In the genomic region with DNA sequence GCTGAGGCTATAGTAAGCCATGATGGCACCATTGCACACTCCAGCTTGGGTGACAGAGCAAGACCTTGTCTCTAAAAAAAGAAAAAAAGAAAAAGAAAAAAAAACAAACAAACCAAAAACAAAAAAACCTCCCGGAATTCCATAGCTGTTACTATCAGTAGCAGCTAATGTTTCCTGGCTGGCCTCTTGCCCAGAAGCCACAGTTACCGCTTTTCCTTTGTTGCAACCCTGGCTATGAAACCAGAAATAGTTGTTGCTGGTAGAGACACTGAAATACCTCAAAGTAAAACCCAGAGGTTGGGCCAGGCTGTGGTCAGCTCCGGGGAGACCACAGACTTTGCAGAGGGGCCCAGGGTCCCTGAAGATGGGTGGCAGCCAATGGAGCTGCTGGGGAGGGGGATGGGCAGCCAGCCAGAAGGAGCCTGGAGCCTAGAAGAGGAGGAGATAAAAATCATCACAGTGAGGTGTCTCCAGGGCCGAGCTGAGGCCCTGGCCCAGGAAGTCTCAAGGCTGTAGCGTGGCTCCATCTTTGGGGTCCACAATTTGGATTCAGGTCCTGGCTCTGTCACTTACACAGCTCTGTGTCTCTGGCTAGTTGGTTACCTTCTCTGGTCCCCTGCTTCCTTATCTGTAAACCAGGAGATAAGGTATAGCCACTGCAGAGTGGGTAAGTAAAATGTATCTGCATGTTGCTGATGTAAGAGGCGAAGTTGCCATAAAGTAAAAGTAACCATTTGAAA, we compare ENCODE assay signal across 1 cellular context.
TF ChIP-seq lines count a peak whose summit lies in the region.

No MANE protein-coding gene starts in this region.

TF ChIP-seq in K562, 482 proteins besides CTCF, POLR2A, EP300 and RAD21 (continued from another document and continues in another):
- TF ChIP-seq, protein P1, sequence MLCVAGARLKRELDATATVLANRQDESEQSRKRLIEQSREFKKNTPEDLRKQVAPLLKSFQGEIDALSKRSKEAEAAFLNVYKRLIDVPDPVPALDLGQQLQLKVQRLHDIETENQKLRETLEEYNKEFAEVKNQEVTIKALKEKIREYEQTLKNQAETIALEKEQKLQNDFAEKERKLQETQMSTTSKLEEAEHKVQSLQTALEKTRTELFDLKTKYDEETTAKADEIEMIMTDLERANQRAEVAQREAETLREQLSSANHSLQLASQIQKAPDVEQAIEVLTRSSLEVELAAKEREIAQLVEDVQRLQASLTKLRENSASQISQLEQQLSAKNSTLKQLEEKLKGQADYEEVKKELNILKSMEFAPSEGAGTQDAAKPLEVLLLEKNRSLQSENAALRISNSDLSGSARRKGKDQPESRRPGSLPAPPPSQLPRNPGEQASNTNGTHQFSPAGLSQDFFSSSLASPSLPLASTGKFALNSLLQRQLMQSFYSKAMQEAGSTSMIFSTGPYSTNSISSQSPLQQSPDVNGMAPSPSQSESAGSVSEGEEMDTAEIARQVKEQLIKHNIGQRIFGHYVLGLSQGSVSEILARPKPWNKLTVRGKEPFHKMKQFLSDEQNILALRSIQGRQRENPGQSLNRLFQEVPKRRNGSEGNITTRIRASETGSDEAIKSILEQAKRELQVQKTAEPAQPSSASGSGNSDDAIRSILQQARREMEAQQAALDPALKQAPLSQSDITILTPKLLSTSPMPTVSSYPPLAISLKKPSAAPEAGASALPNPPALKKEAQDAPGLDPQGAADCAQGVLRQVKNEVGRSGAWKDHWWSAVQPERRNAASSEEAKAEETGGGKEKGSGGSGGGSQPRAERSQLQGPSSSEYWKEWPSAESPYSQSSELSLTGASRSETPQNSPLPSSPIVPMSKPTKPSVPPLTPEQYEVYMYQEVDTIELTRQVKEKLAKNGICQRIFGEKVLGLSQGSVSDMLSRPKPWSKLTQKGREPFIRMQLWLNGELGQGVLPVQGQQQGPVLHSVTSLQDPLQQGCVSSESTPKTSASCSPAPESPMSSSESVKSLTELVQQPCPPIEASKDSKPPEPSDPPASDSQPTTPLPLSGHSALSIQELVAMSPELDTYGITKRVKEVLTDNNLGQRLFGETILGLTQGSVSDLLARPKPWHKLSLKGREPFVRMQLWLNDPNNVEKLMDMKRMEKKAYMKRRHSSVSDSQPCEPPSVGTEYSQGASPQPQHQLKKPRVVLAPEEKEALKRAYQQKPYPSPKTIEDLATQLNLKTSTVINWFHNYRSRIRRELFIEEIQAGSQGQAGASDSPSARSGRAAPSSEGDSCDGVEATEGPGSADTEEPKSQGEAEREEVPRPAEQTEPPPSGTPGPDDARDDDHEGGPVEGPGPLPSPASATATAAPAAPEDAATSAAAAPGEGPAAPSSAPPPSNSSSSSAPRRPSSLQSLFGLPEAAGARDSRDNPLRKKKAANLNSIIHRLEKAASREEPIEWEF (CRISPR knock-in tag; IDR thresholded peaks at IDR 0.05): no peak
- TF ChIP-seq U2AF1 (optimal IDR thresholded peaks at IDR 0.05; ENCODE audit: low read depth, low read length) (no peak), NEUROD1 (IDR thresholded peaks at IDR 0.05; ENCODE audit: borderline replicate concordance, low read depth, low read length, partially characterized antibody) (no peak), ETV6 (IDR thresholded peaks at IDR 0.05; ENCODE audit: borderline replicate concordance in 1 of 2, low read depth in 2 of 2, low read length in 1 of 2) (no peak), ETV6 (CRISPR knock-in tag; IDR thresholded peaks at IDR 0.05; ENCODE audit: borderline replicate concordance) (no peak), OTX1 (CRISPR knock-in tag; IDR thresholded peaks at IDR 0.05) (no peak), NRF1 (conservative IDR thresholded peaks at IDR 0.05 in 1 of 2, IDR thresholded peaks at IDR 0.05 in 1 of 2) (no peak), KAT7 (CRISPR knock-in tag; IDR thresholded peaks at IDR 0.05; ENCODE audit: borderline replicate concordance) (no peak), CBFA2T3 (IDR thresholded peaks at IDR 0.05) (0 out of 2 replicates have a peak, but pooled peaks have one; percentile 4), NFATC3 (IDR thresholded peaks at IDR 0.05) (no peak), POLR2G (IDR thresholded peaks at IDR 0.05; ENCODE audit: low read depth, low read length) (peak; percentile 67), ZNF583 (CRISPR knock-in tag; IDR thresholded peaks at IDR 0.05) (no peak), PYGO2 (tag; IDR thresholded peaks at IDR 0.05) (peak; percentile 1; the same call in 1 of the 2 replicates), STAT5B (CRISPR knock-in tag; IDR thresholded peaks at IDR 0.05) (no peak), MAFF (IDR thresholded peaks at IDR 0.05; ENCODE audit: low read length) (no peak), POU5F1 (IDR thresholded peaks at IDR 0.05; ENCODE audit: borderline replicate concordance, low read depth, low read length, partially characterized antibody) (no peak), COPS2 (conservative IDR thresholded peaks at IDR 0.05) (no peak), NUFIP1 (IDR thresholded peaks at IDR 0.05; ENCODE audit: partially characterized antibody) (no peak), HNRNPK (IDR thresholded peaks at IDR 0.05; ENCODE audit: low read depth, low read length, poor library complexity, severe bottlenecking) (no peak), ZNF699 (CRISPR knock-in tag; IDR thresholded peaks at IDR 0.05; ENCODE audit: insufficient replicate concordance) (no peak), SMARCA5 (IDR thresholded peaks at IDR 0.05) (peak; percentile 95), BRD9 (IDR thresholded peaks at IDR 0.05; ENCODE audit: low read depth, partially characterized antibody) (peak; percentile 55), MBD2 (IDR thresholded peaks at IDR 0.05; ENCODE audit: borderline replicate concordance, low read depth) (no peak), KLF16 (IDR thresholded peaks at IDR 0.05) (no peak), PHF20 (IDR thresholded peaks at IDR 0.05; ENCODE audit: partially characterized antibody) (peak; percentile 15), FOXP1 (CRISPR knock-in tag; IDR thresholded peaks at IDR 0.05) (no peak), NFIX (CRISPR knock-in tag; IDR thresholded peaks at IDR 0.05; ENCODE audit: low read depth) (peak; percentile 18; the same call in 1 of the 2 replicates)
- TF ChIP-seq, protein P2, sequence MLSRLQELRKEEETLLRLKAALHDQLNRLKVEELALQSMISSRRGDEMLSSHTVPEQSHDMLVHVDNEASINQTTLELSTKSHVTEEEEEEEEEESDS (CRISPR knock-in tag; IDR thresholded peaks at IDR 0.05): no peak
- TF ChIP-seq, protein P3, sequence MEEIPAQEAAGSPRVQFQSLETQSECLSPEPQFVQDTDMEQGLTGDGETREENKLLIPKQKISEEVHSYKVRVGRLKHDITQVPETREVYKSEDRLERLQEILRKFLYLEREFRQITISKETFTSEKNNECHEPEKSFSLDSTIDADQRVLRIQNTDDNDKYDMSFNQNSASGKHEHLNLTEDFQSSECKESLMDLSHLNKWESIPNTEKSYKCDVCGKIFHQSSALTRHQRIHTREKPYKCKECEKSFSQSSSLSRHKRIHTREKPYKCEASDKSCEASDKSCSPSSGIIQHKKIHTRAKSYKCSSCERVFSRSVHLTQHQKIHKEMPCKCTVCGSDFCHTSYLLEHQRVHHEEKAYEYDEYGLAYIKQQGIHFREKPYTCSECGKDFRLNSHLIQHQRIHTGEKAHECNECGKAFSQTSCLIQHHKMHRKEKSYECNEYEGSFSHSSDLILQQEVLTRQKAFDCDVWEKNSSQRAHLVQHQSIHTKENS (CRISPR knock-in tag; IDR thresholded peaks at IDR 0.05): no peak
- TF ChIP-seq, protein P4, sequence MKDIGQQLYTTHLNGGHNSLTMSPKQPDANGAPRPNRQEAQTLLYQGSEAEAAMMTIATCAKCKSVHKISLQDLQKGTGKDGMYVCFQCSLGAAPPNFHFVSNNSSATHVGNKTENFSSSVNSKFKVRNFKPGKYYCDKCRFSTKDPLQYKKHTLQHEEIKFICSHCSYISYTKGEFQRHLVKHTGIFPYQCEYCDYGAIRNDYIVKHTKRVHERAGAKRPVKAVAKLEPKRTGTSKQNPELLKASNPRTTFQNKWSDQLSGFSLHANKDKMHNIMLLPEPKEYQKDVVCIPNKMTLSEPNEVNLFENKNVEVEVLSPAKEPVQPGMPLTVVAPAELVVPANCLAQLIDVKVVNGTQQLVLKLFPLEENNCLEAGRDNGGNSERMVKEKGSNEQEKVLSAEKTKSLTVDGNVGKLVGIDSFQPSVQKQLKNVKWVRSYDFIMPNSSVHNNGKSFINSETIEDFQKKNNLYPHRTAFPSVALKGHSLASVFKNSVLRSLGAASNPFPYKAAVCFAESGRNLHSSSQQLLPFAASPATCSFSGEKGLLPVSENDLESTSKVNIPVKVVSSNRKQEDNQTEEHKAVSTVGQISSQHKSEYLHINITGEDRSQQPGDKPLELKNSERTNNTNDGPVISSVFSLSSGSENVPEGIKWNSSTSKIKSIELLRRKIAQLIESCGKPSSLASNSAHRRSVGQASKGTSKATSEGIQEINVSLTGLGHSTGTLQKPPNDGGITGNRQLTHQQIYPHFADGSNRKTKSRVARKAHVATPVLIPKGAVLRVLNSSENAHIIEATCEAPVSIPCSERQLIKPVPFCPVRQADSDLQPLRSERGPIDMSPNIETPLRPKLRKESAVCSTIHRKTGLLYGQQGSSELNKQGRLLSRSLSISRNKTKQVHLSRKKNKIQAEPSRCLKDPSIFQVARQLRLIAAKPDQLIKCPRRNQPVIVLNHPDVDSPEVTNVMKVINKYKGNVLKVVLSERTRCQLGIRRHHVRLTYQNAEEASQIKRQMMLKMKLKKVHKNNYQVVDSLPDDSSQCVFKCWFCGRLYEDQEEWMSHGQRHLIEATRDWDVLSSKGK (CRISPR knock-in tag; IDR thresholded peaks at IDR 0.05): no peak
- TF ChIP-seq, protein P5, sequence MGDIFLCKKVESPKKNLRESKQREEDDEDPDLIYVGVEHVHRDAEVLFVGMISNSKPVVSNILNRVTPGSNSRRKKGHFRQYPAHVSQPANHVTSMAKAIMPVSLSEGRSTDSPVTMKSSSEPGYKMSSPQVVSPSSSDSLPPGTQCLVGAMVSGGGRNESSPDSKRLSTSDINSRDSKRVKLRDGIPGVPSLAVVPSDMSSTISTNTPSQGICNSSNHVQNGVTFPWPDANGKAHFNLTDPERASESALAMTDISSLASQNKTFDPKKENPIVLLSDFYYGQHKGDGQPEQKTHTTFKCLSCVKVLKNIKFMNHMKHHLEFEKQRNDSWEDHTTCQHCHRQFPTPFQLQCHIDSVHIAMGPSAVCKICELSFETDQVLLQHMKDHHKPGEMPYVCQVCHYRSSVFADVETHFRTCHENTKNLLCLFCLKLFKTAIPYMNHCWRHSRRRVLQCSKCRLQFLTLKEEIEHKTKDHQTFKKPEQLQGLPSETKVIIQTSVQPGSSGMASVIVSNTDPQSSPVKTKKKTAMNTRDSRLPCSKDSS (IDR thresholded peaks at IDR 0.05; ENCODE audit: low read depth, partially characterized antibody): no peak
- TF ChIP-seq, protein P6, sequence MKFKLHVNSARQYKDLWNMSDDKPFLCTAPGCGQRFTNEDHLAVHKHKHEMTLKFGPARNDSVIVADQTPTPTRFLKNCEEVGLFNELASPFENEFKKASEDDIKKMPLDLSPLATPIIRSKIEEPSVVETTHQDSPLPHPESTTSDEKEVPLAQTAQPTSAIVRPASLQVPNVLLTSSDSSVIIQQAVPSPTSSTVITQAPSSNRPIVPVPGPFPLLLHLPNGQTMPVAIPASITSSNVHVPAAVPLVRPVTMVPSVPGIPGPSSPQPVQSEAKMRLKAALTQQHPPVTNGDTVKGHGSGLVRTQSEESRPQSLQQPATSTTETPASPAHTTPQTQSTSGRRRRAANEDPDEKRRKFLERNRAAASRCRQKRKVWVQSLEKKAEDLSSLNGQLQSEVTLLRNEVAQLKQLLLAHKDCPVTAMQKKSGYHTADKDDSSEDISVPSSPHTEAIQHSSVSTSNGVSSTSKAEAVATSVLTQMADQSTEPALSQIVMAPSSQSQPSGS (CRISPR knock-in tag; IDR thresholded peaks at IDR 0.05): no peak
- TF ChIP-seq, protein P7, sequence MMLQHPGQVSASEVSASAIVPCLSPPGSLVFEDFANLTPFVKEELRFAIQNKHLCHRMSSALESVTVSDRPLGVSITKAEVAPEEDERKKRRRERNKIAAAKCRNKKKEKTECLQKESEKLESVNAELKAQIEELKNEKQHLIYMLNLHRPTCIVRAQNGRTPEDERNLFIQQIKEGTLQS (IDR thresholded peaks at IDR 0.05): peak; percentile 42; the same call in 1 of the 2 replicates
- TF ChIP-seq, protein P7 (CRISPR knock-in tag; conservative IDR thresholded peaks at IDR 0.05): no peak
- TF ChIP-seq, protein P8, sequence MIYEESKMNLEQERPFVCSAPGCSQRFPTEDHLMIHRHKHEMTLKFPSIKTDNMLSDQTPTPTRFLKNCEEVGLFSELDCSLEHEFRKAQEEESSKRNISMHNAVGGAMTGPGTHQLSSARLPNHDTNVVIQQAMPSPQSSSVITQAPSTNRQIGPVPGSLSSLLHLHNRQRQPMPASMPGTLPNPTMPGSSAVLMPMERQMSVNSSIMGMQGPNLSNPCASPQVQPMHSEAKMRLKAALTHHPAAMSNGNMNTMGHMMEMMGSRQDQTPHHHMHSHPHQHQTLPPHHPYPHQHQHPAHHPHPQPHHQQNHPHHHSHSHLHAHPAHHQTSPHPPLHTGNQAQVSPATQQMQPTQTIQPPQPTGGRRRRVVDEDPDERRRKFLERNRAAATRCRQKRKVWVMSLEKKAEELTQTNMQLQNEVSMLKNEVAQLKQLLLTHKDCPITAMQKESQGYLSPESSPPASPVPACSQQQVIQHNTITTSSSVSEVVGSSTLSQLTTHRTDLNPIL (CRISPR knock-in tag; IDR thresholded peaks at IDR 0.05): no peak
- TF ChIP-seq, protein P9, sequence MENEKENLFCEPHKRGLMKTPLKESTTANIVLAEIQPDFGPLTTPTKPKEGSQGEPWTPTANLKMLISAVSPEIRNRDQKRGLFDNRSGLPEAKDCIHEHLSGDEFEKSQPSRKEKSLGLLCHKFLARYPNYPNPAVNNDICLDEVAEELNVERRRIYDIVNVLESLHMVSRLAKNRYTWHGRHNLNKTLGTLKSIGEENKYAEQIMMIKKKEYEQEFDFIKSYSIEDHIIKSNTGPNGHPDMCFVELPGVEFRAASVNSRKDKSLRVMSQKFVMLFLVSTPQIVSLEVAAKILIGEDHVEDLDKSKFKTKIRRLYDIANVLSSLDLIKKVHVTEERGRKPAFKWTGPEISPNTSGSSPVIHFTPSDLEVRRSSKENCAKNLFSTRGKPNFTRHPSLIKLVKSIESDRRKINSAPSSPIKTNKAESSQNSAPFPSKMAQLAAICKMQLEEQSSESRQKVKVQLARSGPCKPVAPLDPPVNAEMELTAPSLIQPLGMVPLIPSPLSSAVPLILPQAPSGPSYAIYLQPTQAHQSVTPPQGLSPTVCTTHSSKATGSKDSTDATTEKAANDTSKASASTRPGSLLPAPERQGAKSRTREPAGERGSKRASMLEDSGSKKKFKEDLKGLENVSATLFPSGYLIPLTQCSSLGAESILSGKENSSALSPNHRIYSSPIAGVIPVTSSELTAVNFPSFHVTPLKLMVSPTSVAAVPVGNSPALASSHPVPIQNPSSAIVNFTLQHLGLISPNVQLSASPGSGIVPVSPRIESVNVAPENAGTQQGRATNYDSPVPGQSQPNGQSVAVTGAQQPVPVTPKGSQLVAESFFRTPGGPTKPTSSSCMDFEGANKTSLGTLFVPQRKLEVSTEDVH (IDR thresholded peaks at IDR 0.05; ENCODE audit: low read depth, partially characterized antibody): no peak
- TF ChIP-seq, protein P10, sequence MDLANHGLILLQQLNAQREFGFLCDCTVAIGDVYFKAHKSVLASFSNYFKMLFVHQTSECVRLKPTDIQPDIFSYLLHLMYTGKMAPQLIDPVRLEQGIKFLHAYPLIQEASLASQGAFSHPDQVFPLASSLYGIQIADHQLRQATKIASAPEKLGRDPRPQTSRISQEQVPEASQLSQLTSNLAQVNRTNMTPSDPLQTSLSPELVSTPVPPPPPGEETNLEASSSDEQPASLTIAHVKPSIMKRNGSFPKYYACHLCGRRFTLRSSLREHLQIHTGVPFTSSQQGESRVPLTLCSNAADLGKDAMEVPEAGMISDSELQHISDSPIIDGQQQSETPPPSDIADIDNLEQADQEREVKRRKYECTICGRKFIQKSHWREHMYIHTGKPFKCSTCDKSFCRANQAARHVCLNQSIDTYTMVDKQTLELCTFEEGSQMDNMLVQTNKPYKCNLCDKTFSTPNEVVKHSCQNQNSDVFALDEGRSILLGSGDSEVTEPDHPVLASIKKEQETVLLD (IDR thresholded peaks at IDR 0.05): no peak
